In genomic region chr10:77983384-77984341, GRCh38 we compare ENCODE assay signal across 13 cellular contexts. TPM values are rescaled to one million over a fixed set of nuclear protein-coding genes. Genes with fewer than 3 reads are reported as not detected.
DNase-seq lines count a peak whose midpoint lies in the region; ATAC-seq, FAIRE-seq and TF ChIP-seq lines count a peak whose summit lies in the region.
"Had no signal": no experiment of that assay in that cellular context is flagged by ENCODE, and none has a peak within 500 bp of the region (broad histone marks: within the 10 kb centered on the region; RNA-seq: fewer than 3 reads in every experiment).

No MANE protein-coding gene starts in this region.

- POLR2A ChIA-PET in AG04449 (lab: Yijun Ruan, JAX) = interaction anchor here (0.9 to 1.0 kb wide), 2 partner anchors 12 to 58 kb away, joined by 3 to 5 read pairs; no protein-coding TSS in a partner anchor

- H3K27me3 ChIP-seq in right lobe of liver (no peaks in the 10 kb centered on the region), prostate gland (replicated peaks; ENCODE audit: insufficient read depth) (no peaks in the 10 kb centered on the region), small intestine (ENCODE audit: control insufficient read depth in 2 of 2, insufficient read depth in 2 of 2, low read length in 2 of 2) (no peaks in the 10 kb centered on the region)

- H3K27ac ChIP-seq in right lobe of liver = no peak overlapping the region
- no peak overlapping the region for H3K27ac ChIP-seq in prostate gland
- H3K27ac ChIP-seq in small intestine (ENCODE audit: low read depth in 1 of 2, low read length in 1 of 2) = no peak overlapping the region

- peak; percentile 50 to 87 (median 72) for ATAC-seq in right lobe of liver
- ATAC-seq: stimulated activated naive CD8-positive, alpha-beta T cell treated with anti-CD3 and anti-CD28 coated beads, Interleukin-15, amount 100 ng/mL, for 72 hours had no signal

- CTCF ChIA-PET in AG04449 (lab: Yijun Ruan, JAX) = interaction anchor here (1.3 to 2.3 kb wide), 8 partner anchors 8 to 139 kb away, joined by 3 to 21 read pairs (median 5); no protein-coding TSS in a partner anchor

- TF ChIP-seq CTCF in AG04449 (IDR thresholded peaks at IDR 0.05; ENCODE audit: insufficient read depth, low read length, missing control alignments) (no peak), right lobe of liver (IDR thresholded peaks at IDR 0.05) (no peak), prostate gland (IDR thresholded peaks at IDR 0.05) (no peak)

- DNase-seq in AG04449 (ENCODE audit: low read depth, low spot score) (peak; percentile 26), HCEC 1CT (peak; percentile 25), amniotic stem cell (lab: John Stamatoyannopoulos, UW) (peak; percentile 39), right lobe of liver (no peak), DMS79 (lab: John Stamatoyannopoulos, UW) (no peak), prostate gland (ENCODE audit: low spot score) (no peak), T-helper 1 cell (no peak), small intestine (no peak)
- DNase-seq: CD4-positive, alpha-beta memory T cell; NCI-H226; stimulated activated CD4-positive, alpha-beta T cell treated with anti-CD3 and anti-CD28 coated beads, Interleukin-15, amount 100 ng/mL, for 24 hours; stimulated activated naive CD8-positive, alpha-beta T cell treated with anti-CD3 and anti-CD28 coated beads, Interleukin-15, amount 100 ng/mL, for 72 hours had no signal

- no peak for TF ChIP-seq POLR2A in right lobe of liver (IDR thresholded peaks at IDR 0.05)
- TF ChIP-seq POLR2A in prostate gland (IDR thresholded peaks at IDR 0.05) = no peak

- no peak for FAIRE-seq in small intestine (lab: Jason Lieb, UNC)
- FAIRE-seq: frontal cortex had no signal

- intact Hi-C loops in right lobe of liver (cut with DNase I) (no loop called here), prostate gland (cut with DNase I) (no loop called here)

- 69% methylated on average over 16 of the region's 16 CpGs for WGBS in right lobe of liver (ENCODE audit: insufficient coverage, low coverage, low lambda C conversion rate, missing lambda C conversion rate)
- WGBS in prostate gland = 77% methylated on average over 16 of the region's 16 CpGs
- WGBS in small intestine, 3 donors = 76 to 90% (median 87%) methylated on average over 16 of the region's 16 CpGs

- no peaks in the 10 kb centered on the region for H3K9me3 ChIP-seq in right lobe of liver
- no peaks in the 10 kb centered on the region for H3K9me3 ChIP-seq in prostate gland
- no peaks in the 10 kb centered on the region for H3K9me3 ChIP-seq in small intestine (ENCODE audit: control insufficient read depth, low read depth)

- no peaks in the 10 kb centered on the region for H3K4me1 ChIP-seq in right lobe of liver
- no peaks in the 10 kb centered on the region for H3K4me1 ChIP-seq in prostate gland (replicated peaks)
- H3K4me1 ChIP-seq in small intestine (ENCODE audit: control insufficient read depth in 2 of 2, insufficient read depth in 1 of 2, low read depth in 1 of 2, low read length in 1 of 2) = no peaks in the 10 kb centered on the region

- H3K36me3 ChIP-seq in right lobe of liver = peaks cover 2 to 91% (median 42%) of the 10 kb centered on the region in 4 donors
- peaks cover 22 to 43% of the 10 kb centered on the region in 2 donors for H3K36me3 ChIP-seq in prostate gland
- peaks cover 28 to 43% of the 10 kb centered on the region in 2 donors for H3K36me3 ChIP-seq in small intestine (ENCODE audit: control insufficient read depth in 2 of 2, insufficient read depth in 2 of 2, low read length in 2 of 2)

- no peak overlapping the region for H3K4me3 ChIP-seq in AG04449 (ENCODE audit: low read depth, low read length)
- no peak overlapping the region for H3K4me3 ChIP-seq in right lobe of liver
- no peak overlapping the region for H3K4me3 ChIP-seq in prostate gland
- H3K4me3 ChIP-seq in small intestine (ENCODE audit: low read depth in 1 of 2, low read length in 2 of 2) = no peak overlapping the region

RNA-seq across cellular contexts. Expression of gene POLR3A, which starts 45.7 kb away (rescaled TPM):
- total RNA-seq in right lobe of liver (1 to 10 TPM; 5.5 to 8.5 (median 6.4) TPM), prostate gland (10 to 100 TPM; 17.5 to 18.7 TPM)
- 1 to 10 TPM; 4.3 to 6.5 (median 6.3) TPM for polyA plus RNA-seq in small intestine

RNA-seq across cellular contexts. Expression of gene RPS24, which starts 50.0 kb away (rescaled TPM):
- 100 to 1,000 TPM; 406 to 921 (median 499) TPM for total RNA-seq in right lobe of liver
- 1,000 to 10,000 TPM; 1,826 to 2,580 TPM for total RNA-seq in prostate gland
- polyA plus RNA-seq in small intestine = 1,000 to 10,000 TPM; 3,318 to 7,694 (median 4,799) TPM

RNA-seq across cellular contexts. Expression of gene DLG5, which starts 57.1 kb away (rescaled TPM):
- total RNA-seq in right lobe of liver (1 to 10 TPM; 5.6 to 8.8 (median 7.6) TPM), prostate gland (100 to 1,000 TPM in 1 of 2 donors, 10 to 100 TPM in 1; 72.3 to 134 TPM)
- polyA plus RNA-seq in small intestine = 10 to 100 TPM in 1 of 3 donors, 1 to 10 TPM in 2; 7.8 to 13.9 (median 8.9) TPM

Comparison
In these comparisons a context has a peak if more than half of its experiments do, and no peak if none do; other contexts are left out.
1. DNase-seq: peak in AG04449 (single experiment), HCEC 1CT (single experiment) and amniotic stem cell (single experiment); none in right lobe of liver (0 of 3), DMS79 (single experiment), prostate gland (single experiment), T-helper 1 cell (0 of 5) and small intestine (single experiment).
2. RNA of gene DLG5, which starts 57.1 kb away (total RNA-seq): 72.3 to 134 TPM in prostate gland; 5.6 to 8.8 TPM in right lobe of liver; every median in the first group is over 4 times any median in the second.